In the genomic region with DNA sequence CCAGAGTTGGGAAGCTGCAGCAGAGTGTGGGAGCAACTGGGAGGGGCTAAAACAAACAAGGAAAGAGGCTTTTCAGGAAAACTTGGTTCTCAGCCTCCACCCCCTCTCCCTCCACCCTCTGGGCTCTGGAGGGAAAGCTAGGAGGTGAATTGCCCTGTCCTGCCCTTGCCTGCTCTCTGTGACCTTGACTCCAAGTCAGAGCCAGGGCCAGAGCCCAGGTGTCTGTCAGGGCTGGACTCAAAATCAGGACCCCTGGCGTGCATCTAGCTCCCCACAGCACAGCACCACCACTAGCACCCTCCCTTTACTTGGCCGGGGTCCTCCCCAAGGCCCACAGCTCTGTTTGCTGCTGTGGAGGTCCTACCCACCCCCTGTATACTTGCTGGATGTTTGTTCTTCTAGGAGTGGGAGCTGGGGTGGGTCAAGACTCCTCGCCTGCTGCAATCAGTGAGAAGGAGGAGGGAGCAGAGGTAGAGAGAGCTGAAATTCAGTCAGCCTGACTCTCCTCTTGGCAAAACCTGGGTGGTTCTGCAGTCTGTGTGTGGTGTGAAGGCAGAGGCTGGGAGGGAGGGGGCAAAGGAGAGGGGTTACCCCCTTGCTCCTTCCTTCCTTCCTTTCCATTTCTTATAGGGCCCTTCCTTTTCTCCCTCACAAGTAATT, we compare ENCODE assay signal across 1 cellular context.
TF ChIP-seq lines count a peak whose summit lies in the region.

No MANE protein-coding gene starts in this region.

TF ChIP-seq in HepG2, 621 proteins besides CTCF, POLR2A, EP300 and RAD21 (continued from another document and continues in another):
- TF ChIP-seq HNF1A (IDR thresholded peaks at IDR 0.05; ENCODE audit: low read depth) (no peak), HNF1A (CRISPR knock-in tag; IDR thresholded peaks at IDR 0.05; ENCODE audit: borderline replicate concordance) (no peak), ZNF574 (CRISPR knock-in tag; IDR thresholded peaks at IDR 0.05) (0 out of 2 replicates have a peak, but pooled peaks have one; percentile 17), ZNF430 (CRISPR knock-in tag; IDR thresholded peaks at IDR 0.05) (no peak), HDAC2 (CRISPR knock-in tag; IDR thresholded peaks at IDR 0.05) (no peak), FOXP4 (CRISPR knock-in tag; IDR thresholded peaks at IDR 0.05) (peak; percentile 36; the same call in 1 of the 2 replicates), KDM4B (CRISPR knock-in tag; IDR thresholded peaks at IDR 0.05) (no peak), SRY (CRISPR knock-in tag; IDR thresholded peaks at IDR 0.05) (0 out of 2 replicates have a peak, but pooled peaks have one; percentile 26), LRRFIP1 (CRISPR knock-in tag; conservative IDR thresholded peaks at IDR 0.05) (no peak), ZNF446 (CRISPR knock-in tag; IDR thresholded peaks at IDR 0.05) (no peak), SRSF9 (IDR thresholded peaks at IDR 0.05; ENCODE audit: borderline replicate concordance, insufficient read depth, low read depth, low read length, poor library complexity, severe bottlenecking) (no peak), SAP130 (CRISPR knock-in tag; IDR thresholded peaks at IDR 0.05; ENCODE audit: low read depth) (peak; percentile 26), ETV5 (CRISPR knock-in tag; IDR thresholded peaks at IDR 0.05; ENCODE audit: borderline replicate concordance) (0 out of 2 replicates have a peak, but pooled peaks have one; percentile 33), MEF2D (CRISPR knock-in tag; IDR thresholded peaks at IDR 0.05) (no peak), RARA (CRISPR knock-in tag; IDR thresholded peaks at IDR 0.05) (peak; percentile 87), PCBP2 (optimal IDR thresholded peaks at IDR 0.05; ENCODE audit: low read depth, low read length, poor library complexity, severe bottlenecking) (no peak), ARID2 (CRISPR knock-in tag; IDR thresholded peaks at IDR 0.05; ENCODE audit: borderline replicate concordance) (no peak), FOXA3 (CRISPR knock-in tag; IDR thresholded peaks at IDR 0.05) (peak; percentile 61), ZBTB49 (CRISPR knock-in tag; IDR thresholded peaks at IDR 0.05; ENCODE audit: borderline replicate concordance) (peak; percentile 62; the same call in 1 of the 2 replicates), DR1 (CRISPR knock-in tag; IDR thresholded peaks at IDR 0.05) (no peak), TGIF2 (CRISPR knock-in tag; IDR thresholded peaks at IDR 0.05) (peak; percentile 58; the same call in 1 of the 2 replicates), ZNF768 (CRISPR knock-in tag; IDR thresholded peaks at IDR 0.05) (peak; percentile 38; the same call in 1 of the 2 replicates), ZBTB2 (CRISPR knock-in tag; IDR thresholded peaks at IDR 0.05; ENCODE audit: low read depth) (no peak), HIVEP1 (CRISPR knock-in tag; IDR thresholded peaks at IDR 0.05) (no peak), NR2F6 (IDR thresholded peaks at IDR 0.05) (peak; percentile 22; the same call in 1 of the 2 replicates), NR2F6 (CRISPR knock-in tag; IDR thresholded peaks at IDR 0.05) (peak; percentile 44; the same call in 1 of the 2 replicates)
- TF ChIP-seq, protein P1, sequence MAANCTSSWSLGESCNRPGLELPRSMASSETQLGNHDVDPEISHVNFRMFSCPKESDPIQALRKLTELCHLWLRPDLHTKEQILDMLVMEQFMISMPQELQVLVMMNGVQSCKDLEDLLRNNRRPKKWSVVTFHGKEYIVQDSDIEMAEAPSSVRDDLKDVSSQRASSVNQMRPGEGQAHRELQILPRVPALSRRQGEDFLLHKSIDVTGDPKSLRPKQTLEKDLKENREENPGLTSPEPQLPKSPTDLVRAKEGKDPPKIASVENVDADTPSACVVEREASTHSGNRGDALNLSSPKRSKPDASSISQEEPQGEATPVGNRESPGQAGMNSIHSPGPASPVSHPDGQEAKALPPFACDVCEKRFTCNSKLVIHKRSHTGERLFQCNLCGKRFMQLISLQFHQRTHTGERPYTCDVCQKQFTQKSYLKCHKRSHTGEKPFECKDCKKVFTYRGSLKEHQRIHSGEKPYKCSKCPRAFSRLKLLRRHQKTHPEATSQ (CRISPR knock-in tag; IDR thresholded peaks at IDR 0.05; ENCODE audit: borderline replicate concordance) = no peak
- TF ChIP-seq, protein P2, sequence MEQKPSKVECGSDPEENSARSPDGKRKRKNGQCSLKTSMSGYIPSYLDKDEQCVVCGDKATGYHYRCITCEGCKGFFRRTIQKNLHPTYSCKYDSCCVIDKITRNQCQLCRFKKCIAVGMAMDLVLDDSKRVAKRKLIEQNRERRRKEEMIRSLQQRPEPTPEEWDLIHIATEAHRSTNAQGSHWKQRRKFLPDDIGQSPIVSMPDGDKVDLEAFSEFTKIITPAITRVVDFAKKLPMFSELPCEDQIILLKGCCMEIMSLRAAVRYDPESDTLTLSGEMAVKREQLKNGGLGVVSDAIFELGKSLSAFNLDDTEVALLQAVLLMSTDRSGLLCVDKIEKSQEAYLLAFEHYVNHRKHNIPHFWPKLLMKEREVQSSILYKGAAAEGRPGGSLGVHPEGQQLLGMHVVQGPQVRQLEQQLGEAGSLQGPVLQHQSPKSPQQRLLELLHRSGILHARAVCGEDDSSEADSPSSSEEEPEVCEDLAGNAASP (CRISPR knock-in tag; IDR thresholded peaks at IDR 0.05; ENCODE audit: borderline replicate concordance) = peak; percentile 42; the same call in 1 of the 2 replicates
- TF ChIP-seq, protein P3, sequence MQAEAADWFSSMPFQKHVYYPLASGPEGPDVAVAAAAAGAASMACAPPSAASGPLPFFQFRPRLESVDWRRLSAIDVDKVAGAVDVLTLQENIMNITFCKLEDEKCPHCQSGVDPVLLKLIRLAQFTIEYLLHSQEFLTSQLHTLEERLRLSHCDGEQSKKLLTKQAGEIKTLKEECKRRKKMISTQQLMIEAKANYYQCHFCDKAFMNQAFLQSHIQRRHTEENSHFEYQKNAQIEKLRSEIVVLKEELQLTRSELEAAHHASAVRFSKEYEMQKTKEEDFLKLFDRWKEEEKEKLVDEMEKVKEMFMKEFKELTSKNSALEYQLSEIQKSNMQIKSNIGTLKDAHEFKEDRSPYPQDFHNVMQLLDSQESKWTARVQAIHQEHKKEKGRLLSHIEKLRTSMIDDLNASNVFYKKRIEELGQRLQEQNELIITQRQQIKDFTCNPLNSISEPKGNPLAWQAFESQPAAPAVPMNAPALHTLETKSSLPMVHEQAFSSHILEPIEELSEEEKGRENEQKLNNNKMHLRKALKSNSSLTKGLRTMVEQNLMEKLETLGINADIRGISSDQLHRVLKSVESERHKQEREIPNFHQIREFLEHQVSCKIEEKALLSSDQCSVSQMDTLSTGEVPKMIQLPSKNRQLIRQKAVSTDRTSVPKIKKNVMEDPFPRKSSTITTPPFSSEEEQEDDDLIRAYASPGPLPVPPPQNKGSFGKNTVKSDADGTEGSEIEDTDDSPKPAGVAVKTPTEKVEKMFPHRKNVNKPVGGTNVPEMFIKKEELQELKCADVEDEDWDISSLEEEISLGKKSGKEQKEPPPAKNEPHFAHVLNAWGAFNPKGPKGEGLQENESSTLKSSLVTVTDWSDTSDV (CRISPR knock-in tag; IDR thresholded peaks at IDR 0.05) = no peak
